In the genomic region with DNA sequence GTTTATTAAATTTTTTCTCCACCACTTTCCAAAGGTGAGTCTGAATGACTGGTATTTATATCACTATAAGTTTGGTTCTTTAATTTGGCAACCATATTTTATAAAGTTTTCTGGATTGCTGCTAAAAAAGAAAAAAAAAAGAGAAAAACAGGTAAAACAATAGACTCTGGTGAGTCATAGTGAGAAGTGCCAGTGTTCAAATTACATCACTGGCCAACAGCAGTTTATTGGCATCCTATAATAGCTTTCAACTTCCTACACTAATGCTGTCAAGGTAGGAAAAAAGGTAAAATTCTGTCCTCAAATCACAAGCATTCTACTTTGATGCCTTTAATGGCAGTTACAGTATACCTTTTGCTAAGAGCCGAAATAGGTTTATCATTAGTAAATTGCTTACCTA, we compare ENCODE assay signal across 21 cellular contexts.
DNase-seq lines count a peak whose midpoint lies in the region; ATAC-seq, FAIRE-seq and TF ChIP-seq lines count a peak whose summit lies in the region.
"Had no signal": no experiment of that assay in that cellular context is flagged by ENCODE, and none has a peak within 500 bp of the region (broad histone marks: within the 10 kb centered on the region; RNA-seq: fewer than 3 reads in every experiment).

No MANE protein-coding gene starts in this region.

- TF ChIP-seq CTCF in GM06990 (IDR thresholded peaks at IDR 0.05; ENCODE audit: insufficient read depth, low read length, poor library complexity, severe bottlenecking) = no peak
- TF ChIP-seq CTCF in bronchial epithelial cell (IDR thresholded peaks at IDR 0.05; ENCODE audit: insufficient read depth, low read length, severe bottlenecking) = no peak
- no peak for TF ChIP-seq CTCF in mucosa of descending colon (IDR thresholded peaks at IDR 0.05)
- no peak for TF ChIP-seq CTCF in PC-3 (conservative IDR thresholded peaks at IDR 0.05; ENCODE audit: low read depth, low read length)

- H3K9ac ChIP-seq in PC-3 (ENCODE audit: low read length) = no peak overlapping the region

- POLR2A ChIA-PET in PC-3 (lab: Charles Lee; ENCODE audit: unreplicated experiment) = no interaction called here

- intact Hi-C loops in mucosa of descending colon (cut with DNase I, micrococcal nuclease) (no loop called here), PC-3 (cut with micrococcal nuclease) (no loop called here)

- no peak overlapping the region for H2AFZ ChIP-seq in PC-3 (ENCODE audit: low read length)

- no peaks in the 10 kb centered on the region for H3K79me2 ChIP-seq in PC-3 (ENCODE audit: low read length)

- peaks cover 13% of the 10 kb centered on the region for H3K4me1 ChIP-seq in mucosa of descending colon (ENCODE audit: low read depth)
- H3K4me1 ChIP-seq in PC-3 (ENCODE audit: insufficient read depth, low read length) = no peaks in the 10 kb centered on the region
- H3K4me1 ChIP-seq: A549, SJSA1 had no signal

- ATAC-seq in HG03432 (IDR thresholded peaks at IDR 0.05; ENCODE audit: unreplicated experiment) (peak; percentile 50), mucosa of descending colon (peak; percentile 61), PC-3 (no peak)
- ATAC-seq: A549, Right ventricle myocardium inferior had no signal

- H3K27me3 ChIP-seq in GM06990 (replicated peaks; ENCODE audit: control insufficient read depth, insufficient read depth, low read length) (no peaks in the 10 kb centered on the region), bronchial epithelial cell (ENCODE audit: control insufficient read depth, insufficient read depth, low read length) (no peaks in the 10 kb centered on the region), PC-3 (ENCODE audit: low read length) (no peaks in the 10 kb centered on the region)
- H3K27me3 ChIP-seq: SJSA1 had no signal

- no peaks in the 10 kb centered on the region for H4K20me1 ChIP-seq in PC-3 (ENCODE audit: low read length)

- no TSS peak for BruUV-seq in PC-3 (replicated peaks; lab: Mats Ljungman, UMichigan)

- H3K9me2 ChIP-seq in PC-3 (replicated peaks; ENCODE audit: low read length) = no peaks in the 10 kb centered on the region

- H3K4me3 ChIP-seq in GM06990 (replicated peaks; ENCODE audit: low read depth, low read length) (no peak overlapping the region), bronchial epithelial cell (ENCODE audit: low read depth, low read length) (no peak overlapping the region), mucosa of descending colon (no peak overlapping the region), PC-3 (ENCODE audit: low read length) (no peak overlapping the region)
- H3K4me3 ChIP-seq: A549, SJSA1 had no signal

- no peak overlapping the region for H3K27ac ChIP-seq in PC-3 (ENCODE audit: low read length)
- H3K27ac ChIP-seq: A549, SJSA1 had no signal

- no peak overlapping the region for H3K4me2 ChIP-seq in PC-3 (ENCODE audit: low read length)
- H3K4me2 ChIP-seq: A549 had no signal

- H3F3A ChIP-seq in PC-3 (ENCODE audit: low read length, unreplicated experiment) = no peaks in the 10 kb centered on the region

- H3K9me3 ChIP-seq in mucosa of descending colon = no peaks in the 10 kb centered on the region
- H3K9me3 ChIP-seq in PC-3 (ENCODE audit: low read length) = no peaks in the 10 kb centered on the region
- H3K9me3 ChIP-seq: A549, SJSA1 had no signal

- DNase-seq in GM06990 (ENCODE audit: extremely low read depth, insufficient read length) = peak; percentile 4
- peak; percentile 17 for DNase-seq in bronchial epithelial cell (ENCODE audit: low read depth)
- no peak for DNase-seq in mucosa of descending colon
- DNase-seq in activated gamma-delta T cell treated with Interleukin-2 at 50 U/mL for 16 hours = no peak
- DNase-seq in iPS-NIHi7 (ENCODE audit: extremely low spot score) = no peak
- no peak for DNase-seq in occipital lobe (lab: John Stamatoyannopoulos, UW)
- no peak for DNase-seq in PC-3
- DNase-seq: EL, KG1, NCI-H1105, NCI-H146, NCI-H2029, NCI-H2171 treated with DMSO at 0.1 percent for 48 hours, NCI-H524 treated with DMSO at 0.1 percent for 48 hours, NCI-H82 had no signal

- CTCF ChIA-PET in PC-3 (lab: Charles Lee) = no interaction called here

- H3K36me3 ChIP-seq in GM06990 (ENCODE audit: control insufficient read depth, insufficient read depth, low read length) (no peaks in the 10 kb centered on the region), bronchial epithelial cell (ENCODE audit: control insufficient read depth, insufficient read depth, low read length) (no peaks in the 10 kb centered on the region), mucosa of descending colon (ENCODE audit: low read depth) (peaks cover 5% of the 10 kb centered on the region), PC-3 (ENCODE audit: low read depth, low read length) (no peaks in the 10 kb centered on the region)
- H3K36me3 ChIP-seq: SJSA1 had no signal

- FAIRE-seq in bronchial epithelial cell (lab: Jason Lieb, UNC) = no peak
- FAIRE-seq: A549, GM19239, H54 had no signal

Comparison
In these comparisons a context has a peak if more than half of its experiments do, and no peak if none do; other contexts are left out.
1. DNase-seq: peak in GM06990 (single experiment) and bronchial epithelial cell (single experiment); none in mucosa of descending colon (0 of 3), activated gamma-delta T cell treated with Interleukin-2 at 50 U/mL for 16 hours (single experiment), iPS-NIHi7 (single experiment), occipital lobe (single experiment) and PC-3 (single experiment).